In the genomic region with DNA sequence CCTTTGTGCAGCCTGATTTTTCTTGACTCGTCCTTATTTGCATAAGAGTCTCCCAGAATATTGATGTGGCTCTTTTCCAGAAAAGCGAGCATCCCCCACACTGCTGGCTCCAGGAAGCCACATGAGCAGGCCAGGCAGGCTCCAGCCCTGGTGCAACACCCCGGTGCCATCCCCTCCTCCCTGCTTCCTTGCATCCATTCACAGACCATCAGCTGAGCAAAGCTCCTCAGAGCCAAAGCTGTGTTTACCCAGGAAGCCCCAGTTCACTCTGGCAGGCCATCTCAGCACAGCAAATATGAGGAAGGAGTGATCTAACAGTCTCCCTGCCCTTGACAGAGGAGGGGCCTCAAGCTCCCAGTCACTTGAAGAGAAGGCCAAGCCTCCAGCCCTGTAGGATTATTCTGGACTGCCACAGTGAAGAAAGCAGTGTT, we compare ENCODE assay signal across 9 cellular contexts. TPM values are rescaled to one million over a fixed set of nuclear protein-coding genes. Genes with fewer than 3 reads are reported as not detected.
DNase-seq lines count a peak whose midpoint lies in the region; ATAC-seq and TF ChIP-seq lines count a peak whose summit lies in the region.
"Had no signal": no experiment of that assay in that cellular context is flagged by ENCODE, and none has a peak within 500 bp of the region (broad histone marks: within the 10 kb centered on the region; RNA-seq: fewer than 3 reads in every experiment).

No MANE protein-coding gene starts in this region.

- peak overlapping the region; percentile 25 for H3K4me3 ChIP-seq in AG10803 (ENCODE audit: low read length)

- DNase-seq in AG10803 (ENCODE audit: low read depth) = peak; percentile 96
- DNase-seq in NCI-H526 (lab: John Stamatoyannopoulos, UW) = peak; percentile 46 to 64
- peak; percentile 5 for DNase-seq in nephron progenitor cell
- no peak for DNase-seq in glutamatergic neuron
- DNase-seq in NCI-H146 treated with DMSO at 0.1 percent for 48 hours (lab: John Stamatoyannopoulos, UW; ENCODE audit: unreplicated experiment) = no peak
- DNase-seq: activated naive CD8-positive, alpha-beta T cell treated with anti-CD3 and anti-CD28 coated beads, Interleukin-2, amount 10 ng/mL, durations not matched to agents 7 days and 5 days had no signal

- H3K27me3 Mint-ChIP-seq in nephron progenitor cell (ENCODE audit: low read depth, poor library complexity) = peaks cover 17% of the 10 kb centered on the region
- peaks cover 3% of the 10 kb centered on the region for H3K27me3 Mint-ChIP-seq in glutamatergic neuron (ENCODE audit: unreplicated experiment)
- H3K27me3 Mint-ChIP-seq: activated naive CD8-positive, alpha-beta T cell treated with anti-CD3 and anti-CD28 coated beads, Interleukin-2, amount 10 ng/mL, durations not matched to agents 7 days and 5 days had no signal

- H3K4me3 Mint-ChIP-seq in nephron progenitor cell (no peak overlapping the region), glutamatergic neuron (ENCODE audit: unreplicated experiment) (no peak overlapping the region)
- H3K4me3 Mint-ChIP-seq: activated naive CD8-positive, alpha-beta T cell treated with anti-CD3 and anti-CD28 coated beads, Interleukin-2, amount 10 ng/mL, durations not matched to agents 7 days and 5 days had no signal

- peaks cover 12% of the 10 kb centered on the region for H3K4me1 Mint-ChIP-seq in nephron progenitor cell
- H3K4me1 Mint-ChIP-seq in glutamatergic neuron (ENCODE audit: low read depth, unreplicated experiment) = no peaks in the 10 kb centered on the region

- ATAC-seq in esophagus mucosa (peak; percentile 31), HG03045 (IDR thresholded peaks at IDR 0.05; ENCODE audit: unreplicated experiment) (no peak), GM19455 (IDR thresholded peaks at IDR 0.05; ENCODE audit: unreplicated experiment) (no peak)

- TF ChIP-seq CTCF in AG10803 (conservative IDR thresholded peaks at IDR 0.05; ENCODE audit: low read length) = no peak
- TF ChIP-seq CTCF in nephron progenitor cell (IDR thresholded peaks at IDR 0.05) = no peak
- TF ChIP-seq CTCF in glutamatergic neuron (IDR thresholded peaks at IDR 0.05; ENCODE audit: partially characterized antibody, unreplicated experiment) = no peak

- H3K9me3 Mint-ChIP-seq in nephron progenitor cell (peaks cover 13% of the 10 kb centered on the region), glutamatergic neuron (ENCODE audit: unreplicated experiment) (no peaks in the 10 kb centered on the region)
- H3K9me3 Mint-ChIP-seq: activated naive CD8-positive, alpha-beta T cell treated with anti-CD3 and anti-CD28 coated beads, Interleukin-2, amount 10 ng/mL, durations not matched to agents 7 days and 5 days had no signal

- no peak overlapping the region for H3K27ac Mint-ChIP-seq in nephron progenitor cell
- H3K27ac Mint-ChIP-seq in glutamatergic neuron (ENCODE audit: unreplicated experiment) = no peak overlapping the region
- H3K27ac Mint-ChIP-seq: activated naive CD8-positive, alpha-beta T cell treated with anti-CD3 and anti-CD28 coated beads, Interleukin-2, amount 10 ng/mL, durations not matched to agents 7 days and 5 days had no signal

- H3K36me3 Mint-ChIP-seq in nephron progenitor cell (ENCODE audit: low read depth) (no peaks in the 10 kb centered on the region), glutamatergic neuron (ENCODE audit: unreplicated experiment) (no peaks in the 10 kb centered on the region)

RNA-seq across cellular contexts. Expression of gene INSYN2B, which starts 34.4 kb away (rescaled TPM):
- total RNA-seq in esophagus mucosa (not detected), glutamatergic neuron (ENCODE audit: unreplicated experiment) (not detected)
- total RNA-seq: activated naive CD8-positive, alpha-beta T cell treated with anti-CD3 and anti-CD28 coated beads, Interleukin-2, amount 10 ng/mL, durations not matched to agents 7 days and 5 days had no signal

Comparison
In these comparisons a context has a peak if more than half of its experiments do, and no peak if none do; other contexts are left out.
1. DNase-seq: peak in AG10803 (single experiment), NCI-H526 (2 of 2) and nephron progenitor cell (single experiment); none in glutamatergic neuron (single experiment) and NCI-H146 treated with DMSO at 0.1 percent for 48 hours (single experiment).